In genomic region chr1:41174170-41174569, GRCh38 we compare ENCODE assay signal across 31 cellular contexts.
DNase-seq lines count a peak whose midpoint lies in the region; ATAC-seq, FAIRE-seq and TF ChIP-seq lines count a peak whose summit lies in the region.
"Had no signal": no experiment of that assay in that cellular context is flagged by ENCODE, and none has a peak within 500 bp of the region (broad histone marks: within the 10 kb centered on the region; RNA-seq: fewer than 3 reads in every experiment).

No MANE protein-coding gene starts in this region.

- FAIRE-seq in keratinocyte (lab: Jason Lieb, UNC), result peak; percentile 58
- FAIRE-seq: A549, H1, K562 had no signal

- H4K20me1 ChIP-seq in keratinocyte (ENCODE audit: control insufficient read depth, extremely low read depth, insufficient read depth, low read length), result no peaks in the 10 kb centered on the region

- H3K4me3 ChIP-seq in keratinocyte (ENCODE audit: control insufficient read depth in 2 of 3, extremely low read depth in 1 of 3, insufficient read depth in 2 of 3, low read depth in 1 of 3, low read length in 3 of 3) (no peak overlapping the region), lower leg skin (ENCODE audit: low read depth, poor library complexity, severe bottlenecking) (no peak overlapping the region)
- H3K4me3 ChIP-seq: A549, dorsolateral prefrontal cortex, gastroesophageal sphincter, K562, upper lobe of right lung had no signal

- no peak overlapping the region for H3K4me2 ChIP-seq in keratinocyte (ENCODE audit: control insufficient read depth, extremely low read depth, insufficient read depth, low read depth, low read length)
- H3K4me2 ChIP-seq: A549 had no signal

- TF ChIP-seq POLR2A in lower leg skin (IDR thresholded peaks at IDR 0.05), result no peak

- H3K36me3 ChIP-seq in keratinocyte (ENCODE audit: control insufficient read depth in 2 of 2, extremely low read depth in 1 of 2, insufficient read depth in 2 of 2, low read length in 2 of 2), result no peaks in the 10 kb centered on the region
- H3K36me3 ChIP-seq: upper lobe of right lung had no signal

- H3K27ac Mint-ChIP-seq in activated naive CD8-positive, alpha-beta T cell treated with anti-CD3 and anti-CD28 coated beads, Interleukin-2, amount 50 U/mL, for 24 hours, result no peak overlapping the region
- no peak overlapping the region for H3K27ac Mint-ChIP-seq in activated naive CD8-positive, alpha-beta T cell treated with anti-CD3 and anti-CD28 coated beads for 36 hours
- H3K27ac Mint-ChIP-seq: activated CD8-positive, alpha-beta T cell treated with anti-CD3 and anti-CD28 coated beads, Interleukin-2, amount 10 ng/mL, durations not matched to agents 7 days and 5 days; CD4-positive, CD25-positive, alpha-beta regulatory T cell; nephron progenitor cell; stimulated activated naive B cell treated with anti-CD40 and anti-IgM and Interleukin-4, amounts not matched to agents 10 μg/mL and 1 μg/mL and 100 μg/mL, for 72 hours; T-helper 2 cell treated with Interferon-gamma antibody and Interleukin-4, amounts not matched to agents 5 μg/mL and 100 μg/mL, for 36 hours had no signal

- H3K27ac ChIP-seq in keratinocyte (ENCODE audit: control insufficient read depth, insufficient read depth, low read length), result peak overlapping the region; percentile 19
- H3K27ac ChIP-seq: A549, dorsolateral prefrontal cortex, gastroesophageal sphincter, upper lobe of right lung had no signal

- no peaks in the 10 kb centered on the region for H3K9me3 ChIP-seq in keratinocyte (ENCODE audit: control insufficient read depth, low read depth, low read length)
- H3K9me3 ChIP-seq: A549 had no signal

- H3K4me3 Mint-ChIP-seq in activated naive CD8-positive, alpha-beta T cell treated with anti-CD3 and anti-CD28 coated beads, Interleukin-2, amount 50 U/mL, for 24 hours, result no peak overlapping the region
- H3K4me3 Mint-ChIP-seq in activated naive CD8-positive, alpha-beta T cell treated with anti-CD3 and anti-CD28 coated beads for 36 hours, result no peak overlapping the region
- H3K4me3 Mint-ChIP-seq: activated CD8-positive, alpha-beta T cell treated with anti-CD3 and anti-CD28 coated beads, Interleukin-2, amount 10 ng/mL, durations not matched to agents 7 days and 5 days; CD4-positive, CD25-positive, alpha-beta regulatory T cell; nephron progenitor cell; stimulated activated naive B cell treated with anti-CD40 and anti-IgM and Interleukin-4, amounts not matched to agents 10 μg/mL and 1 μg/mL and 100 μg/mL, for 72 hours; T-helper 2 cell treated with Interferon-gamma antibody and Interleukin-4, amounts not matched to agents 5 μg/mL and 100 μg/mL, for 36 hours had no signal

- H3K4me1 Mint-ChIP-seq in activated naive CD8-positive, alpha-beta T cell treated with anti-CD3 and anti-CD28 coated beads, Interleukin-2, amount 50 U/mL, for 24 hours, result peaks cover 20% of the 10 kb centered on the region
- H3K4me1 Mint-ChIP-seq in activated naive CD8-positive, alpha-beta T cell treated with anti-CD3 and anti-CD28 coated beads for 36 hours, result peaks cover 8% of the 10 kb centered on the region
- H3K4me1 Mint-ChIP-seq: nephron progenitor cell had no signal

- peaks cover 6% of the 10 kb centered on the region for H3K4me1 ChIP-seq in keratinocyte (ENCODE audit: control insufficient read depth, extremely low read depth, insufficient read depth, low read length)
- H3K4me1 ChIP-seq: gastroesophageal sphincter, upper lobe of right lung had no signal

- TF ChIP-seq CTCF in keratinocyte (optimal IDR thresholded peaks at IDR 0.05 in 1 of 3, IDR thresholded peaks at IDR 0.05 in 1 of 3, conservative IDR thresholded peaks at IDR 0.05 in 1 of 3; ENCODE audit: extremely low read depth in 1 of 3, insufficient read depth in 2 of 3, low read length in 3 of 3), result no peak
- no peak for TF ChIP-seq CTCF in lower leg skin (IDR thresholded peaks at IDR 0.05)

- H3K27me3 ChIP-seq in keratinocyte (ENCODE audit: control insufficient read depth, extremely low read depth, insufficient read depth, low read length), result no peaks in the 10 kb centered on the region
- H3K27me3 ChIP-seq: dorsolateral prefrontal cortex, gastroesophageal sphincter, upper lobe of right lung had no signal

- H3K9me1 ChIP-seq in keratinocyte (ENCODE audit: control insufficient read depth, extremely low read depth, insufficient read depth, low read length), result no peaks in the 10 kb centered on the region

- H2AFZ ChIP-seq in keratinocyte (ENCODE audit: control insufficient read depth, low read length), result no peak overlapping the region

- no peak for DNase-seq in activated naive CD8-positive, alpha-beta T cell treated with anti-CD3 and anti-CD28 coated beads, Interleukin-2, amount 50 U/mL, for 24 hours
- DNase-seq in activated naive CD8-positive, alpha-beta T cell treated with anti-CD3 and anti-CD28 coated beads for 36 hours, result no peak
- peak; percentile 49 for DNase-seq in amniotic epithelial cell (ENCODE audit: low read depth)
- peak; percentile 35 for DNase-seq in keratinocyte (ENCODE audit: low read depth, low spot score)
- DNase-seq in lower leg skin (ENCODE audit: low spot score in 2 of 2), result no peak
- no peak for DNase-seq in activated gamma-delta T cell treated with Interleukin-2 at 50 U/mL for 16 hours
- DNase-seq in T-helper 9 cell, result no peak
- DNase-seq in occipital lobe (lab: John Stamatoyannopoulos, UW), result no peak
- DNase-seq: activated CD8-positive, alpha-beta T cell treated with anti-CD3 and anti-CD28 coated beads, Interleukin-2, amount 10 ng/mL, durations not matched to agents 7 days and 5 days; activated effector memory CD4-positive, alpha-beta T cell treated with Interleukin-2 at 50 U/mL for 16 hours; Calu3; CD4-positive, CD25-positive, alpha-beta regulatory T cell; cerebellar nuclear complex; dorsolateral prefrontal cortex; hypothalamus; mesenchymal stem cell; MM.1S; NCI-H2081; NCI-H2227 treated with DMSO at 0.1 percent for 48 hours; NCI-H526 treated with DMSO at 0.1 percent for 48 hours; nephron progenitor cell; retina; SIG-M5; stimulated activated naive B cell treated with anti-CD40 and anti-IgM and Interleukin-4, amounts not matched to agents 10 μg/mL and 1 μg/mL and 100 μg/mL, for 72 hours; upper lobe of right lung had no signal

- no peaks in the 10 kb centered on the region for H3K27me3 Mint-ChIP-seq in activated naive CD8-positive, alpha-beta T cell treated with anti-CD3 and anti-CD28 coated beads, Interleukin-2, amount 50 U/mL, for 24 hours
- no peaks in the 10 kb centered on the region for H3K27me3 Mint-ChIP-seq in activated naive CD8-positive, alpha-beta T cell treated with anti-CD3 and anti-CD28 coated beads for 36 hours
- H3K27me3 Mint-ChIP-seq: CD4-positive, CD25-positive, alpha-beta regulatory T cell; stimulated activated naive B cell treated with anti-CD40 and anti-IgM and Interleukin-4, amounts not matched to agents 10 μg/mL and 1 μg/mL and 100 μg/mL, for 72 hours had no signal

- dilution Hi-C loops in keratinocyte (cut with MboI; ENCODE audit: extremely low pct_ligation_motif_present, low sequenced_read_pairs), result no loop called here

- intact Hi-C loops in lower leg skin (cut with DNase I; ENCODE audit: low total_unique reads), result no loop called here

- WGBS in lower leg skin, 2 donors, result 79 to 90% methylated on average over 1 of the region's 1 CpG

- no peak overlapping the region for H3K9ac ChIP-seq in keratinocyte (ENCODE audit: control insufficient read depth, extremely low read depth, insufficient read depth, low read length)

- H3K36me3 Mint-ChIP-seq in activated naive CD8-positive, alpha-beta T cell treated with anti-CD3 and anti-CD28 coated beads, Interleukin-2, amount 50 U/mL, for 24 hours (ENCODE audit: low read depth), result peaks cover 36% of the 10 kb centered on the region
- peaks cover 73% of the 10 kb centered on the region for H3K36me3 Mint-ChIP-seq in activated naive CD8-positive, alpha-beta T cell treated with anti-CD3 and anti-CD28 coated beads for 36 hours

- H3K79me2 ChIP-seq in keratinocyte (ENCODE audit: control insufficient read depth, insufficient read depth, low read length), result no peaks in the 10 kb centered on the region

- peaks cover 8% of the 10 kb centered on the region for H3K9me3 Mint-ChIP-seq in activated naive CD8-positive, alpha-beta T cell treated with anti-CD3 and anti-CD28 coated beads, Interleukin-2, amount 50 U/mL, for 24 hours
- H3K9me3 Mint-ChIP-seq in activated naive CD8-positive, alpha-beta T cell treated with anti-CD3 and anti-CD28 coated beads for 36 hours, result peaks cover 7% of the 10 kb centered on the region

- ATAC-seq in activated naive CD8-positive, alpha-beta T cell treated with anti-CD3 and anti-CD28 coated beads, Interleukin-2, amount 50 U/mL, for 24 hours, result peak; percentile 92
- ATAC-seq: A549; activated CD8-positive, alpha-beta T cell treated with anti-CD3 and anti-CD28 coated beads, Interleukin-2, amount 10 ng/mL, durations not matched to agents 7 days and 5 days; gastroesophageal sphincter; K562; Panc1; stimulated activated naive B cell treated with anti-CD40 and anti-IgM and Interleukin-4, amounts not matched to agents 10 μg/mL and 1 μg/mL and 100 μg/mL, for 72 hours; upper lobe of right lung had no signal

Comparison
In these comparisons a context has a peak if more than half of its experiments do, and no peak if none do; other contexts are left out.
1. DNase-seq: peak in amniotic epithelial cell (single experiment) and keratinocyte (single experiment); none in activated naive CD8-positive, alpha-beta T cell treated with anti-CD3 and anti-CD28 coated beads, Interleukin-2, amount 50 U/mL, for 24 hours (single experiment), activated naive CD8-positive, alpha-beta T cell treated with anti-CD3 and anti-CD28 coated beads for 36 hours (single experiment), lower leg skin (0 of 2), activated gamma-delta T cell treated with Interleukin-2 at 50 U/mL for 16 hours (single experiment), T-helper 9 cell (single experiment) and occipital lobe (single experiment).